In the genomic region with DNA sequence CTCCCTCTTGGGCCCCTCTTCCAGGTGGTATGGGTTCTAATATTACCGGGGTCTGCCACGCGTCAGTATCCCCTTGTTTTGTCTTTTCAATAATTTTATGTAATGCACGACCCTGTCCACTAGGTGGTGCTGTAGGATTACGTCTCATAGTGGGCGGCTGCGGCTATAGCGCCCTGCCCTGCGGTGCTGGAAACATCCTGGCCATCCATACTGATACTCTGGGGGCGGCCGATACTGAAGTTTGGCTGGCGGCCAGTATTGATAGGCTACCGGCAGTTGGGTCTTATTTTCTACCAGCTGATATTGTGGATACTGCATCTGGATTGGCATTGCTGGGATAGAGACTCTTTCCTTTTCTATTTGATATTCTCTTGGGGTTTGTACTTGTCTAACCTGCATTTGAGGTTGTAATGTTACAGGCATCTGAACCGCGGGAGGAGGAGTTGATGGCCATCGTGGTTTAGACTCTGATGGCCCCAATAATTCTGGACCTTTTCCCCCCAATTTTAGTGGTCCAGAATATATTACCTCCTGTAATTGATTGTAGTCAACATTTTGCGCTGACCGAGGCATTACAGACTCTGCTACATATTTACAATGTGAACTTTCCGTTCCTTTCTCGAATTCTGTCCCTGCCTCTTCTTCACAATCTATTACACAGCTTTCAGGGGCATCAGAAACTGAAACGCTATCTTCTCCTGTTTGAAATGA, we compare ENCODE assay signal across 1 cellular context.
TF ChIP-seq lines count a peak whose summit lies in the region.

No MANE protein-coding gene starts in this region.

TF ChIP-seq in HEK293, 187 proteins besides CTCF, POLR2A, EP300 and RAD21 (continued from another document):
- TF ChIP-seq, protein P1, sequence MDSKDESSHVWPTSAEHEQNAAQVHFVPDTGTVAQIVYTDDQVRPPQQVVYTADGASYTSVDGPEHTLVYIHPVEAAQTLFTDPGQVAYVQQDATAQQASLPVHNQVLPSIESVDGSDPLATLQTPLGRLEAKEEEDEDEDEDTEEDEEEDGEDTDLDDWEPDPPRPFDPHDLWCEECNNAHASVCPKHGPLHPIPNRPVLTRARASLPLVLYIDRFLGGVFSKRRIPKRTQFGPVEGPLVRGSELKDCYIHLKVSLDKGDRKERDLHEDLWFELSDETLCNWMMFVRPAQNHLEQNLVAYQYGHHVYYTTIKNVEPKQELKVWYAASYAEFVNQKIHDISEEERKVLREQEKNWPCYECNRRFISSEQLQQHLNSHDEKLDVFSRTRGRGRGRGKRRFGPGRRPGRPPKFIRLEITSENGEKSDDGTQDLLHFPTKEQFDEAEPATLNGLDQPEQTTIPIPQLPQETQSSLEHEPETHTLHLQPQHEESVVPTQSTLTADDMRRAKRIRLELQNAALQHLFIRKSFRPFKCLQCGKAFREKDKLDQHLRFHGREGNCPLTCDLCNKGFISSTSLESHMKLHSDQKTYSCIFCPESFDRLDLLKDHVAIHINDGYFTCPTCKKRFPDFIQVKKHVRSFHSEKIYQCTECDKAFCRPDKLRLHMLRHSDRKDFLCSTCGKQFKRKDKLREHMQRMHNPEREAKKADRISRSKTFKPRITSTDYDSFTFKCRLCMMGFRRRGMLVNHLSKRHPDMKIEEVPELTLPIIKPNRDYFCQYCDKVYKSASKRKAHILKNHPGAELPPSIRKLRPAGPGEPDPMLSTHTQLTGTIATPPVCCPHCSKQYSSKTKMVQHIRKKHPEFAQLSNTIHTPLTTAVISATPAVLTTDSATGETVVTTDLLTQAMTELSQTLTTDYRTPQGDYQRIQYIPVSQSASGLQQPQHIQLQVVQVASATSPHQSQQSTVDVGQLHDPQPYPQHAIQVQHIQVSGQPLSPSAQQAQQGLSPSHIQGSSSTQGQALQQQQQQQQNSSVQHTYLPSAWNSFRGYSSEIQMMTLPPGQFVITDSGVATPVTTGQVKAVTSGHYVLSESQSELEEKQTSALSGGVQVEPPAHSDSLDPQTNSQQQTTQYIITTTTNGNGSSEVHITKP (tag by site-specific recombination; IDR thresholded peaks at IDR 0.05) = peak; percentile 55; the same call in 1 of the 2 replicates
- TF ChIP-seq ZFP37 (tag by site-specific recombination; IDR thresholded peaks at IDR 0.05) = no peak
- no peak for TF ChIP-seq YY1 (tag by site-specific recombination; IDR thresholded peaks at IDR 0.05)
- TF ChIP-seq ZNF133 (tag by site-specific recombination; IDR thresholded peaks at IDR 0.05) = no peak
- TF ChIP-seq ZXDB (tag by site-specific recombination; IDR thresholded peaks at IDR 0.05) = peak; percentile 40; the same call in 1 of the 2 replicates
- TF ChIP-seq ZNF791 (tag by site-specific recombination; IDR thresholded peaks at IDR 0.05) = no peak
- no peak for TF ChIP-seq ZNF426 (tag by site-specific recombination; IDR thresholded peaks at IDR 0.05)
- TF ChIP-seq MZF1 (tag by site-specific recombination; IDR thresholded peaks at IDR 0.05; ENCODE audit: borderline replicate concordance) = no peak
- TF ChIP-seq ZNF324 (tag by site-specific recombination; IDR thresholded peaks at IDR 0.05) = peak; percentile 60
- TF ChIP-seq ZBTB17 (tag by site-specific recombination; IDR thresholded peaks at IDR 0.05) = peak; percentile 82
- no peak for TF ChIP-seq ZNF354C (tag by site-specific recombination; IDR thresholded peaks at IDR 0.05; ENCODE audit: borderline replicate concordance, low read depth)
- TF ChIP-seq, protein P2, sequence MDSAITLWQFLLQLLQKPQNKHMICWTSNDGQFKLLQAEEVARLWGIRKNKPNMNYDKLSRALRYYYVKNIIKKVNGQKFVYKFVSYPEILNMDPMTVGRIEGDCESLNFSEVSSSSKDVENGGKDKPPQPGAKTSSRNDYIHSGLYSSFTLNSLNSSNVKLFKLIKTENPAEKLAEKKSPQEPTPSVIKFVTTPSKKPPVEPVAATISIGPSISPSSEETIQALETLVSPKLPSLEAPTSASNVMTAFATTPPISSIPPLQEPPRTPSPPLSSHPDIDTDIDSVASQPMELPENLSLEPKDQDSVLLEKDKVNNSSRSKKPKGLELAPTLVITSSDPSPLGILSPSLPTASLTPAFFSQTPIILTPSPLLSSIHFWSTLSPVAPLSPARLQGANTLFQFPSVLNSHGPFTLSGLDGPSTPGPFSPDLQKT (IDR thresholded peaks at IDR 0.05; ENCODE audit: borderline replicate concordance, low read depth, low read length) = no peak
- TF ChIP-seq ZNF596 (tag by site-specific recombination; IDR thresholded peaks at IDR 0.05) = no peak
- TF ChIP-seq ZNF558 (tag by site-specific recombination; IDR thresholded peaks at IDR 0.05) = no peak
- TF ChIP-seq YY2 (tag by site-specific recombination; IDR thresholded peaks at IDR 0.05) = no peak
TF ChIP-seq in HEK293: peak in this region for 21.
